ENCODE assay signal across 8 cellular contexts in genomic region chr10:113961261-113961938, GRCh38.
DNase-seq lines count a peak whose midpoint lies in the region; ATAC-seq and TF ChIP-seq lines count a peak whose summit lies in the region.

No MANE protein-coding gene starts in this region.

- peak overlapping the region; percentile 80 for H3K27ac Mint-ChIP-seq in Calu3 (ENCODE audit: unreplicated experiment)
- H3K27ac Mint-ChIP-seq in natural killer cell treated with Interleukin-12 subunit alpha and Interleukin-12 subunit beta and Interleukin-15 and Interleukin-18, amount 100 ng/mL, for 72 hours, result peak overlapping the region; percentile 23 to 74

- CTCF ChIA-PET in Calu3 (lab: Charles Lee), result no interaction called here

- H3K9me3 Mint-ChIP-seq in Calu3 (ENCODE audit: low read depth, unreplicated experiment), result no peaks in the 10 kb centered on the region
- H3K9me3 Mint-ChIP-seq in natural killer cell treated with Interleukin-12 subunit alpha and Interleukin-12 subunit beta and Interleukin-15 and Interleukin-18, amount 100 ng/mL, for 72 hours, result no peaks in the 10 kb centered on the region

- H3K27me3 Mint-ChIP-seq in Calu3 (ENCODE audit: unreplicated experiment), result no peaks in the 10 kb centered on the region
- H3K27me3 Mint-ChIP-seq in natural killer cell treated with Interleukin-12 subunit alpha and Interleukin-12 subunit beta and Interleukin-15 and Interleukin-18, amount 100 ng/mL, for 72 hours, result peaks cover 0 to 3% of the 10 kb centered on the region in 2 donors

- no peak overlapping the region for H3K4me3 ChIP-seq in MG63

- in situ Hi-C loops in KBM-7 (cut with MboI; ENCODE audit: low pct_unique_long_range_greater_than_20kb, low sequenced_read_pairs), result no loop called here

- no TSS peak for BruUV-seq in Calu3 (replicated peaks; lab: Mats Ljungman, UMichigan)

- intact Hi-C loops in Calu3 (cut with micrococcal nuclease; ENCODE audit: unreplicated experiment), result no loop called here

- H3K36me3 Mint-ChIP-seq in Calu3 (ENCODE audit: insufficient read depth, unreplicated experiment), result peaks cover 19% of the 10 kb centered on the region
- H3K36me3 Mint-ChIP-seq in natural killer cell treated with Interleukin-12 subunit alpha and Interleukin-12 subunit beta and Interleukin-15 and Interleukin-18, amount 100 ng/mL, for 72 hours, result no peaks in the 10 kb centered on the region

- peaks cover 44% of the 10 kb centered on the region for H3K4me1 Mint-ChIP-seq in Calu3 (ENCODE audit: low read depth, unreplicated experiment)
- peaks cover 25 to 28% of the 10 kb centered on the region in 2 donors for H3K4me1 Mint-ChIP-seq in natural killer cell treated with Interleukin-12 subunit alpha and Interleukin-12 subunit beta and Interleukin-15 and Interleukin-18, amount 100 ng/mL, for 72 hours (ENCODE audit: low read depth in 2 of 2)

- no peak overlapping the region for H3K4me3 Mint-ChIP-seq in Calu3 (ENCODE audit: low read depth, unreplicated experiment)
- peak overlapping the region; percentile 77 for H3K4me3 Mint-ChIP-seq in natural killer cell treated with Interleukin-12 subunit alpha and Interleukin-12 subunit beta and Interleukin-15 and Interleukin-18, amount 100 ng/mL, for 72 hours

- no peaks in the 10 kb centered on the region for H3K36me3 ChIP-seq in MG63

- DNase-seq in Calu3, result no peak
- DNase-seq in KBM-7, result peak; percentile 80
- DNase-seq in activated CD8-positive, alpha-beta memory T cell treated with anti-CD3 and anti-CD28 coated beads, Interleukin-2, amount 50 U/mL, for 1 hour (ENCODE audit: extremely low read depth), result peak; percentile 49
- peak; percentile 71 for DNase-seq in natural killer cell treated with Interleukin-12 subunit alpha and Interleukin-12 subunit beta and Interleukin-15 and Interleukin-18, amount 100 ng/mL, for 72 hours (ENCODE audit: low spot score)
- no peak for DNase-seq in dermis blood vessel endothelial cell
- DNase-seq in MG63, result no peak
- no peak for DNase-seq in GM03348 (ENCODE audit: low spot score)

- no peaks in the 10 kb centered on the region for H3K9me3 ChIP-seq in MG63

- 0 out of 2 replicates have a peak, but pooled peaks cover 2% of the 10 kb centered on the region for H3K27me3 ChIP-seq in MG63

- TF ChIP-seq CTCF in Calu3 (IDR thresholded peaks at IDR 0.05; ENCODE audit: unreplicated experiment), result no peak

- ATAC-seq in GM21390 (IDR thresholded peaks at IDR 0.05; ENCODE audit: unreplicated experiment), result peak; percentile 62
- peak; percentile 76 to 82 for ATAC-seq in natural killer cell treated with Interleukin-12 subunit alpha and Interleukin-12 subunit beta and Interleukin-15 and Interleukin-18, amount 100 ng/mL, for 72 hours

Comparison
In these comparisons a context has a peak if more than half of its experiments do, and no peak if none do; other contexts are left out.
1. DNase-seq: peak in KBM-7 (single experiment), activated CD8-positive, alpha-beta memory T cell treated with anti-CD3 and anti-CD28 coated beads, Interleukin-2, amount 50 U/mL, for 1 hour (single experiment) and natural killer cell treated with Interleukin-12 subunit alpha and Interleukin-12 subunit beta and Interleukin-15 and Interleukin-18, amount 100 ng/mL, for 72 hours (single experiment); none in Calu3 (single experiment), dermis blood vessel endothelial cell (single experiment), MG63 (single experiment) and GM03348 (single experiment).